8 cellular contexts compared by ENCODE assay signal in the genomic region with DNA sequence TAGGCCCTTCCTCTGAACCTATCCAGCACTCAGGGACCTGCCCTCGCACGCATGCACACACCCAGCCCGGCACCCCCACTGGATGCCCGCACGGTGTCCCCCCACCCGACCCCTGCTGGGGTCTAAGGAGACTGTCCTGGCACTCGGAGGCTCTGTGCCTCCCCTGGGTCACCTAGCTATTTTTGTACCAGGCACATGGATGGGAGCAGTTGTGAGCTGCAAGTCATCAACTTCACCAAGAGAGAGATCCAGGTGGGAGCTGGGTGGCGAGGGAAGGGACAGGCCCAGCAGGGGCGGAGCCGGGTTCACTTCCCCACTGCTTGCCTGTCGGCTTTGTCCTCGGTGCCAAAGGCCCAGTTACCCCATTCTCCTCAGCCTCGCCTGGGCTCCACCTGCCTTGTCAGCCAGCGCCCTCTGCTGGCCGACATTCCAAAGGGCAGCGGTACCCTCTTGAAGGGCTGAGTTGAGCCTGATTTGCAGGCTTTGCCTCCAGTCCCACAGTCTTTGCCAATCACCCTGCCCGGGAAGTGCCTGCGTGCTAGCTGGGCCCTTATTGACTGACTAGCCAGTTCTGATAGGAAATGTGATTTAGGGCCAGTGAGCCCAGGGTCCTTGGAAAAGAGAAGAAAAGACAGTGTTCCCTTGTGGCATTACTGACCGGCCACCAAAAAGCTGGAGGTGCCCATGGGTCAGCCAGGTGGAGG. TPM values are rescaled to one million over a fixed set of nuclear protein-coding genes. Genes with fewer than 3 reads are reported as not detected.
DNase-seq lines count a peak whose midpoint lies in the region; ATAC-seq, FAIRE-seq and TF ChIP-seq lines count a peak whose summit lies in the region.

No MANE protein-coding gene starts in this region.

- peaks cover 8% of the 10 kb centered on the region for H3K4me1 Mint-ChIP-seq in activated T-cell treated with anti-CD3 and anti-CD28 coated beads, Interleukin-2, amount 50 U/mL, for 72 hours (ENCODE audit: low read depth)
- H3K4me1 Mint-ChIP-seq in neural progenitor cell = no peaks in the 10 kb centered on the region

- peak; percentile 92 to 95 for ATAC-seq in activated T-cell treated with anti-CD3 and anti-CD28 coated beads, Interleukin-2, amount 50 U/mL, for 72 hours (replicated peaks in 1 of 2)

- no peak for TF ChIP-seq POLR2A in H54 (IDR thresholded peaks at IDR 0.05; ENCODE audit: low read depth, low read length)

- H3K27me3 Mint-ChIP-seq in activated T-cell treated with anti-CD3 and anti-CD28 coated beads, Interleukin-2, amount 50 U/mL, for 72 hours (ENCODE audit: low read depth) = no peaks in the 10 kb centered on the region
- peaks cover 4% of the 10 kb centered on the region for H3K27me3 Mint-ChIP-seq in neural progenitor cell (ENCODE audit: insufficient read depth, low read depth)

- no peaks in the 10 kb centered on the region for H3K9me3 ChIP-seq in neural progenitor cell (ENCODE audit: low read depth)

- no peak overlapping the region for H3K4me2 ChIP-seq in neural progenitor cell

- H3K27ac ChIP-seq in neural progenitor cell = no peak overlapping the region

- H2AFZ ChIP-seq in neural progenitor cell (replicated peaks) = peak overlapping the region; percentile 97

- H3K4me3 ChIP-seq in fibroblast of pulmonary artery (replicated peaks; ENCODE audit: low read depth, low read length) (no peak overlapping the region), neural progenitor cell (no peak overlapping the region)

- H3F3A ChIP-seq in neural progenitor cell (ENCODE audit: low read depth) = no peaks in the 10 kb centered on the region

- DNase-seq in ELR (ENCODE audit: low read depth) = peak; percentile 93
- peak; percentile 85 for DNase-seq in H54 (ENCODE audit: insufficient read length, low spot score)
- DNase-seq in LoVo (ENCODE audit: low spot score) = peak; percentile 89
- peak; percentile 86 for DNase-seq in RPMI7951 (ENCODE audit: low read depth)
- DNase-seq in activated T-cell treated with anti-CD3 and anti-CD28 coated beads, Interleukin-2, amount 50 U/mL, for 72 hours = peak; percentile 89 to 92
- DNase-seq in fibroblast of pulmonary artery (ENCODE audit: low read depth) = peak; percentile 94
- DNase-seq in neural progenitor cell (ENCODE audit: low spot score) = peak; percentile 95
- peak; percentile 83 for DNase-seq in stromal cell of bone marrow (ENCODE audit: low read depth)

- H3K79me2 ChIP-seq in neural progenitor cell (ENCODE audit: low read depth) = no peaks in the 10 kb centered on the region

- H3K36me3 ChIP-seq in neural progenitor cell = no peaks in the 10 kb centered on the region

- peak; percentile 64 for FAIRE-seq in H54 (lab: Jason Lieb, UNC)

- no peak overlapping the region for H3K27ac Mint-ChIP-seq in activated T-cell treated with anti-CD3 and anti-CD28 coated beads, Interleukin-2, amount 50 U/mL, for 72 hours
- peak overlapping the region; percentile 66 for H3K27ac Mint-ChIP-seq in neural progenitor cell

- TF ChIP-seq CTCF in fibroblast of pulmonary artery (IDR thresholded peaks at IDR 0.05; ENCODE audit: low read length, missing control alignments) (peak; percentile 95), neural progenitor cell (IDR thresholded peaks at IDR 0.05) (peak; percentile 98)

- no peak overlapping the region for H3K4me3 Mint-ChIP-seq in activated T-cell treated with anti-CD3 and anti-CD28 coated beads, Interleukin-2, amount 50 U/mL, for 72 hours
- H3K4me3 Mint-ChIP-seq in neural progenitor cell = no peak overlapping the region

- H4K20me1 ChIP-seq in neural progenitor cell (ENCODE audit: low read depth) = no peaks in the 10 kb centered on the region

- H3K4me1 ChIP-seq in neural progenitor cell = no peaks in the 10 kb centered on the region

- no peak overlapping the region for H3K9ac ChIP-seq in neural progenitor cell

- H3K36me3 Mint-ChIP-seq in activated T-cell treated with anti-CD3 and anti-CD28 coated beads, Interleukin-2, amount 50 U/mL, for 72 hours (ENCODE audit: insufficient read depth in 2 of 2) = no peaks in the 10 kb centered on the region
- no peaks in the 10 kb centered on the region for H3K36me3 Mint-ChIP-seq in neural progenitor cell

- no peaks in the 10 kb centered on the region for H3K27me3 ChIP-seq in neural progenitor cell

- no peaks in the 10 kb centered on the region for H3K9me3 Mint-ChIP-seq in activated T-cell treated with anti-CD3 and anti-CD28 coated beads, Interleukin-2, amount 50 U/mL, for 72 hours
- no peaks in the 10 kb centered on the region for H3K9me3 Mint-ChIP-seq in neural progenitor cell

RNA-seq across cellular contexts. Expression of a gene that starts 5.8 kb away (rescaled TPM):
- not detected in 2 replicates for total RNA-seq in RPMI7951 (2014; rRNA removed; shearing (Covaris generic))
- 1 to 10 TPM in 1 of 2 donors, not detected in 1; 1.2 TPM for total RNA-seq in activated T-cell treated with anti-CD3 and anti-CD28 coated beads, Interleukin-2, amount 50 U/mL, for 72 hours
- total RNA-seq in neural progenitor cell (ENCODE audit: low replicate concordance) = not detected in 2 replicates

RNA-seq across cellular contexts. Expression of a gene that starts 37.8 kb away (rescaled TPM):
- total RNA-seq in RPMI7951 (2014; rRNA removed; shearing (Covaris generic)) = 47.1 and 61.9 TPM in 2 replicates
- total RNA-seq in activated T-cell treated with anti-CD3 and anti-CD28 coated beads, Interleukin-2, amount 50 U/mL, for 72 hours = 10 to 100 TPM; 45.5 to 47.7 TPM
- 28.2 and 53.7 TPM in 2 replicates for total RNA-seq in neural progenitor cell (ENCODE audit: low replicate concordance)

RNA-seq across cellular contexts. Expression of a gene that starts 57.7 kb away (rescaled TPM):
- total RNA-seq in RPMI7951 (2014; rRNA removed; shearing (Covaris generic)) = 1.9 and 2.3 TPM in 2 replicates
- total RNA-seq in activated T-cell treated with anti-CD3 and anti-CD28 coated beads, Interleukin-2, amount 50 U/mL, for 72 hours = 1 to 10 TPM; 1.4 to 6.6 TPM
- 1.3 and 3.2 TPM in 2 replicates for total RNA-seq in neural progenitor cell (ENCODE audit: low replicate concordance)
